ENCODE assay signal across 29 cellular contexts in genomic region chr20:23327617-23328333, GRCh38. TPM values are rescaled to one million over a fixed set of nuclear protein-coding genes. Genes with fewer than 3 reads are reported as not detected.
DNase-seq lines count a peak whose midpoint lies in the region; ATAC-seq, FAIRE-seq and TF ChIP-seq lines count a peak whose summit lies in the region.
"Had no signal": no experiment of that assay in that cellular context is flagged by ENCODE, and none has a peak within 500 bp of the region (broad histone marks: within the 10 kb centered on the region; RNA-seq: fewer than 3 reads in every experiment).

No MANE protein-coding gene starts in this region.

- H2AK9ac ChIP-seq in IMR-90 (replicated peaks; ENCODE audit: low read depth, low read length, poor library complexity): no peak overlapping the region

- no peak overlapping the region for H4K91ac ChIP-seq in IMR-90 (ENCODE audit: insufficient read depth, low read depth, low read length)

- POLR2A ChIA-PET in IMR-90 (lab: Charles Lee; ENCODE audit: unreplicated experiment) (no interaction called here), HEK293T (lab: Yijun Ruan, JAX) (no interaction called here)

- TF ChIP-seq POLR2A in IMR-90 (IDR thresholded peaks at IDR 0.05; ENCODE audit: low read depth, low read length) (no peak), sigmoid colon (IDR thresholded peaks at IDR 0.05) (no peak)

- FAIRE-seq in frontal cortex (lab: Jason Lieb, UNC): no peak
- FAIRE-seq: A549, D721Med, GM12878, GM12892, GM18507 had no signal

- no peak overlapping the region for H3K9ac ChIP-seq in IMR-90 (ENCODE audit: low read depth, low read length)
- H3K9ac ChIP-seq: BLaER1 treated with 17β-estradiol and CSF1 and Interleukin-3, amounts not matched to agents 10 nM and 100 nM had no signal

- no peaks in the 10 kb centered on the region for H3K4me1 ChIP-seq in IMR-90 (ENCODE audit: control insufficient read depth, insufficient read depth, low read length)
- no peaks in the 10 kb centered on the region for H3K4me1 ChIP-seq in sigmoid colon
- H3K4me1 ChIP-seq: A549 had no signal

- TF ChIP-seq EP300 in sigmoid colon (IDR thresholded peaks at IDR 0.05): no peak

- H3K56ac ChIP-seq in IMR-90 (ENCODE audit: extremely low read depth, insufficient read depth, low read length): no peak overlapping the region

- 0 out of 2 replicates have a peak, but pooled peaks cover 2% of the 10 kb centered on the region for H3K27me3 ChIP-seq in IMR-90 (ENCODE audit: control insufficient read depth, insufficient read depth, low read length)
- H3K27me3 ChIP-seq in sigmoid colon: no peaks in the 10 kb centered on the region
- H3K27me3 ChIP-seq: BLaER1 treated with 17β-estradiol and CSF1 and Interleukin-3, amounts not matched to agents 10 nM and 100 nM had no signal

- H3K27me3 Mint-ChIP-seq in neural crest cell (ENCODE audit: low read depth): peaks cover 11% of the 10 kb centered on the region
- H3K27me3 Mint-ChIP-seq: B cell; CD4-positive, alpha-beta T cell had no signal

- no TSS peak for BruUV-seq in IMR-90 (replicated peaks; lab: Mats Ljungman, UMichigan)

- no peak overlapping the region for H2BK20ac ChIP-seq in IMR-90 (ENCODE audit: low read depth, low read length)

- peak overlapping the region; percentile 43 for H3K27ac Mint-ChIP-seq in neural crest cell (ENCODE audit: unreplicated experiment)
- H3K27ac Mint-ChIP-seq: B cell; CD4-positive, alpha-beta T cell; CD8-positive, alpha-beta T cell had no signal

- 88% methylated on average over 8 of the region's 15 CpGs; no CpG with 5 or more reads in 1 of the 2 experiments for WGBS in IMR-90 (ENCODE audit: extremely low coverage in 2 of 2, insufficient read length in 1 of 2), 2 experiments
- 91 to 94% methylated on average over 15 of the region's 15 CpGs for WGBS in sigmoid colon, 2 donors

- CTCF ChIA-PET in IMR-90 (lab: Yijun Ruan, JAX): no interaction called here
- CTCF ChIA-PET in HEK293T (lab: Yijun Ruan, JAX): no interaction called here

- DNase-seq in cardiac septum (ENCODE audit: low spot score) (peak; percentile 56), Right ventricle myocardium superior (no peak), IMR-90 (no peak), neural crest cell (ENCODE audit: low read depth, low spot score) (no peak), sigmoid colon (peak; percentile 37), HEK293T (ENCODE audit: extremely low spot score) (no peak), frontal cortex (ENCODE audit: low spot score in 2 of 2) (no peak)
- DNase-seq: AML-193; Caco-2; Calu3; CD4-positive, alpha-beta T cell; CD8-positive, alpha-beta T cell; DMS 273 treated with DMSO at 0.1 percent for 48 hours; DMS153; DMS53; DMS79; DND-41; EL; GDM1 had no signal

- no peaks in the 10 kb centered on the region for H3K79me1 ChIP-seq in IMR-90 (ENCODE audit: low read depth in 1 of 2, low read length in 2 of 2)

- no peak overlapping the region for H3K23ac ChIP-seq in IMR-90 (ENCODE audit: low read depth, low read length)

- no peak for TF ChIP-seq RAD21 in IMR-90 (IDR thresholded peaks at IDR 0.05; ENCODE audit: low read length)

- no peak overlapping the region for H3K4ac ChIP-seq in IMR-90 (ENCODE audit: low read depth, low read length)

- H3K9me3 Mint-ChIP-seq in neural crest cell: peaks cover 3% of the 10 kb centered on the region
- H3K9me3 Mint-ChIP-seq: CD4-positive, alpha-beta T cell; CD8-positive, alpha-beta T cell had no signal

- H3K36me3 Mint-ChIP-seq in neural crest cell (ENCODE audit: low read depth): no peaks in the 10 kb centered on the region
- H3K36me3 Mint-ChIP-seq: CD8-positive, alpha-beta T cell had no signal

- H3K27ac ChIP-seq in IMR-90 (ENCODE audit: insufficient read depth, low read length): no peak overlapping the region
- no peak overlapping the region for H3K27ac ChIP-seq in sigmoid colon
- H3K27ac ChIP-seq: 22Rv1; A549; BLaER1 treated with 17β-estradiol and CSF1 and Interleukin-3, amounts not matched to agents 10 nM and 100 nM; C4-2B had no signal

- ATAC-seq in Right ventricle myocardium superior (ENCODE audit: poor library complexity) (no peak), IMR-90 (ENCODE audit: low read depth) (no peak), HG03432 (IDR thresholded peaks at IDR 0.05; ENCODE audit: unreplicated experiment) (no peak)
- ATAC-seq: CD8-positive, alpha-beta T cell; GM12878 had no signal

- no peak overlapping the region for H2BK15ac ChIP-seq in IMR-90 (ENCODE audit: low read depth, low read length)

- peak overlapping the region; percentile 56 for H2AFZ ChIP-seq in IMR-90 (replicated peaks; ENCODE audit: low read length, poor library complexity)

- dilution Hi-C loops in IMR-90 (cut with HindIII; ENCODE audit: low sequenced_read_pairs, unreplicated experiment): no loop called here

- H2BK120ac ChIP-seq in IMR-90 (ENCODE audit: low read depth, low read length): no peak overlapping the region

- H3K36me3 ChIP-seq in IMR-90 (ENCODE audit: control insufficient read depth, insufficient read depth, low read length): no peaks in the 10 kb centered on the region
- no peaks in the 10 kb centered on the region for H3K36me3 ChIP-seq in sigmoid colon
- H3K36me3 ChIP-seq: BLaER1 treated with 17β-estradiol and CSF1 and Interleukin-3, amounts not matched to agents 10 nM and 100 nM had no signal

- H4K20me1 ChIP-seq in IMR-90 (ENCODE audit: insufficient read depth, low read length): no peaks in the 10 kb centered on the region
- H4K20me1 ChIP-seq: BLaER1 treated with 17β-estradiol and CSF1 and Interleukin-3, amounts not matched to agents 10 nM and 100 nM had no signal

- H3K4me1 Mint-ChIP-seq in neural crest cell: peaks cover 5% of the 10 kb centered on the region

- H3K9me3 ChIP-seq in IMR-90 (ENCODE audit: control insufficient read depth, insufficient read depth, low read length) (no peaks in the 10 kb centered on the region), sigmoid colon (no peaks in the 10 kb centered on the region)
- H3K9me3 ChIP-seq: A549, Caco-2 had no signal

- no peak overlapping the region for H2BK5ac ChIP-seq in IMR-90 (ENCODE audit: low read depth, low read length, poor library complexity, severe bottlenecking)

- H3K4me3 Mint-ChIP-seq in neural crest cell: no peak overlapping the region
- H3K4me3 Mint-ChIP-seq: B cell; CD4-positive, alpha-beta T cell; CD8-positive, alpha-beta T cell had no signal

- H3K4me2 ChIP-seq in IMR-90 (ENCODE audit: low read depth, low read length): no peak overlapping the region
- H3K4me2 ChIP-seq: A549 had no signal

- H3K14ac ChIP-seq in IMR-90 (replicated peaks; ENCODE audit: low read depth, low read length): no peak overlapping the region

- no peak overlapping the region for H2AK5ac ChIP-seq in IMR-90 (ENCODE audit: low read depth, low read length)

- no peak overlapping the region for H3K18ac ChIP-seq in IMR-90 (ENCODE audit: low read depth, low read length)

- intact Hi-C loops in cardiac septum (cut with DNase I): no loop called here
- intact Hi-C loops in Right ventricle myocardium superior (cut with DNase I): no loop called here
- intact Hi-C loops in IMR-90 (cut with micrococcal nuclease): no loop called here
- intact Hi-C loops in sigmoid colon (cut with DNase I): no loop called here

- H3K4me3 ChIP-seq in IMR-90 (ENCODE audit: insufficient read depth, low read depth, low read length): no peak overlapping the region
- no peak overlapping the region for H3K4me3 ChIP-seq in sigmoid colon
- H3K4me3 ChIP-seq: A549; BLaER1 treated with 17β-estradiol and CSF1 and Interleukin-3, amounts not matched to agents 10 nM and 100 nM; GM12878 had no signal

- in situ Hi-C loops in IMR-90 (cut with MboI; ENCODE audit: low sequenced_read_pairs): loop anchor here (25.0 kb wide), 1 partner anchor 990 kb away; no protein-coding TSS in a partner anchor

- no peak overlapping the region for H4K5ac ChIP-seq in IMR-90 (ENCODE audit: low read depth, low read length)

- H4K8ac ChIP-seq in IMR-90 (ENCODE audit: low read depth in 2 of 2, low read length in 2 of 2): no peak overlapping the region

- no peak for TF ChIP-seq CTCF in IMR-90 (conservative IDR thresholded peaks at IDR 0.05; ENCODE audit: low read depth, low read length)
- no peak for TF ChIP-seq CTCF in neural crest cell (conservative IDR thresholded peaks at IDR 0.05)
- no peak for TF ChIP-seq CTCF in sigmoid colon (IDR thresholded peaks at IDR 0.05)

- no peaks in the 10 kb centered on the region for H3K9me1 ChIP-seq in IMR-90 (ENCODE audit: insufficient read depth, low read length)

TF ChIP-seq in IMR-90, 13 proteins besides CTCF, POLR2A, EP300 and RAD21:
- TF ChIP-seq SMC3 (IDR thresholded peaks at IDR 0.05; ENCODE audit: low read depth, low read length): no peak

TF ChIP-seq in HEK293T, 16 proteins besides CTCF, POLR2A, EP300 and RAD21:
- TF ChIP-seq HDGF (IDR thresholded peaks at IDR 0.05; ENCODE audit: borderline replicate concordance): no peak
- TF ChIP-seq ELF4 (IDR thresholded peaks at IDR 0.05): no peak

RNA-seq across cellular contexts. Expression of gene NXT1, which starts 22.8 kb away (rescaled TPM):
- total RNA-seq in cardiac septum (10.6 TPM), Right ventricle myocardium superior (6.6 TPM), IMR-90 (2012; rRNA removed) (25.5 and 25.8 TPM in 2 replicates), neural crest cell (33.9 and 38.1 TPM in 2 replicates), sigmoid colon (10 to 100 TPM; 19.9 to 57.6 (median 29.3) TPM), frontal cortex (20.4 TPM)
- polyA plus RNA-seq in IMR-90 (2012; rRNA removed) (23.6 and 27.0 TPM in 2 replicates), sigmoid colon (10 to 100 TPM in 2 of 3 donors, 1 to 10 TPM in 1; 8.1 to 22.3 (median 10.8) TPM)
- 23.5 and 23.8 TPM in 2 replicates for polyA plus RNA-seq in IMR-90 (2012; cell fraction: cytosol; rRNA removed)
- polyA plus RNA-seq in IMR-90 (2012; cell fraction: nucleus; rRNA removed; ENCODE audit: low replicate concordance): 12.7 and 21.3 TPM in 2 replicates

RNA-seq across cellular contexts. Expression of gene GZF1, which starts 34.2 kb away (rescaled TPM):
- total RNA-seq in cardiac septum (25.7 TPM), Right ventricle myocardium superior (16.6 TPM), IMR-90 (2012; rRNA removed) (23.7 and 30.3 TPM in 2 replicates), neural crest cell (21.9 and 24.4 TPM in 2 replicates), sigmoid colon (10 to 100 TPM; 13.0 to 17.5 (median 17.1) TPM), frontal cortex (17.9 TPM)
- polyA plus RNA-seq in IMR-90 (2012; rRNA removed) (24.7 and 25.7 TPM in 2 replicates), sigmoid colon (1 to 10 TPM; 2.4 to 6.0 (median 4.9) TPM)
- polyA plus RNA-seq in IMR-90 (2012; cell fraction: cytosol; rRNA removed): 8.8 and 10.2 TPM in 2 replicates
- polyA plus RNA-seq in IMR-90 (2012; cell fraction: nucleus; rRNA removed; ENCODE audit: low replicate concordance): 31.4 and 48.4 TPM in 2 replicates

Comparison
In these comparisons a context has a peak if more than half of its experiments do, and no peak if none do; other contexts are left out.
1. DNase-seq: peak in cardiac septum (single experiment) and sigmoid colon (single experiment); none in Right ventricle myocardium superior (single experiment), IMR-90 (single experiment), neural crest cell (single experiment), HEK293T (single experiment) and frontal cortex (0 of 2).